ENCODE assay signal across 14 cellular contexts in genomic region chr6:43248107-43248506, GRCh38.
A peak's percentile ranks its signal among the peaks of the same experiment; 100 is the strongest.
DNase-seq lines count a peak whose midpoint lies in the region; ATAC-seq lines count a peak whose summit lies in the region.
"Had no signal": no experiment of that assay in that cellular context is flagged by ENCODE, and none has a peak within 500 bp of the region (broad histone marks: within the 10 kb centered on the region; RNA-seq: fewer than 3 reads in every experiment).

No MANE protein-coding gene starts in this region.

- H3K27me3 Mint-ChIP-seq in stimulated activated naive CD8-positive, alpha-beta T cell treated with anti-CD3 and anti-CD28 coated beads, Interleukin-15, Interleukin-2, amounts not matched to agents 100 ng/mL and 50 ng/mL, for 24 hours: peaks cover 22% of the 10 kb centered on the region
- peaks cover 11% of the 10 kb centered on the region for H3K27me3 Mint-ChIP-seq in activated naive CD8-positive, alpha-beta T cell
- peaks cover 34% of the 10 kb centered on the region for H3K27me3 Mint-ChIP-seq in stimulated activated naive CD8-positive, alpha-beta T cell treated with anti-CD3 and anti-CD28 coated beads, Interleukin-15, amount 100 ng/mL, for 72 hours

- peak overlapping the region; percentile 81 for H3K4me3 Mint-ChIP-seq in stimulated activated naive CD8-positive, alpha-beta T cell treated with anti-CD3 and anti-CD28 coated beads, Interleukin-15, Interleukin-2, amounts not matched to agents 100 ng/mL and 50 ng/mL, for 24 hours
- peak overlapping the region; percentile 88 for H3K4me3 Mint-ChIP-seq in activated naive CD8-positive, alpha-beta T cell
- peak overlapping the region; percentile 85 to 86 for H3K4me3 Mint-ChIP-seq in stimulated activated naive CD8-positive, alpha-beta T cell treated with anti-CD3 and anti-CD28 coated beads, Interleukin-15, amount 100 ng/mL, for 72 hours

- no peaks in the 10 kb centered on the region for H3K36me3 Mint-ChIP-seq in stimulated activated naive CD8-positive, alpha-beta T cell treated with anti-CD3 and anti-CD28 coated beads, Interleukin-15, Interleukin-2, amounts not matched to agents 100 ng/mL and 50 ng/mL, for 24 hours (ENCODE audit: low read depth)
- H3K36me3 Mint-ChIP-seq in activated naive CD8-positive, alpha-beta T cell: no peaks in the 10 kb centered on the region

- no peaks in the 10 kb centered on the region for H3K9me3 ChIP-seq in iPS-20b (ENCODE audit: insufficient read depth, low read depth, low read length)
- H3K9me3 ChIP-seq: stomach had no signal

- peak overlapping the region; percentile 79; the same call in 1 of the 2 replicates for H3K9ac ChIP-seq in iPS-20b (ENCODE audit: low read depth, low read length)

- no peaks in the 10 kb centered on the region for H3K9me3 Mint-ChIP-seq in stimulated activated naive CD8-positive, alpha-beta T cell treated with anti-CD3 and anti-CD28 coated beads, Interleukin-15, Interleukin-2, amounts not matched to agents 100 ng/mL and 50 ng/mL, for 24 hours
- H3K9me3 Mint-ChIP-seq in activated naive CD8-positive, alpha-beta T cell (ENCODE audit: low read depth): no peaks in the 10 kb centered on the region
- no peaks in the 10 kb centered on the region for H3K9me3 Mint-ChIP-seq in stimulated activated naive CD8-positive, alpha-beta T cell treated with anti-CD3 and anti-CD28 coated beads, Interleukin-15, amount 100 ng/mL, for 72 hours

- H3K36me3 ChIP-seq in iPS-20b (ENCODE audit: insufficient read depth, low read depth, low read length): no peaks in the 10 kb centered on the region
- H3K36me3 ChIP-seq: stomach had no signal

- H3K4me3 ChIP-seq in iPS-20b (ENCODE audit: low read length): peak overlapping the region; percentile 97

- no peak for DNase-seq in stimulated activated naive CD8-positive, alpha-beta T cell treated with anti-CD3 and anti-CD28 coated beads, Interleukin-15, Interleukin-2, amounts not matched to agents 100 U/mL and 50 U/mL, for 24 hours
- no peak for DNase-seq in stimulated activated naive CD8-positive, alpha-beta T cell treated with anti-CD3 and anti-CD28 coated beads, Interleukin-15, amount 100 ng/mL, for 72 hours
- no peak for DNase-seq in substantia nigra (lab: John Stamatoyannopoulos, UW)
- DNase-seq in NCI-H187 treated with DMSO at 0.1 percent for 48 hours (lab: John Stamatoyannopoulos, UW): no peak
- DNase-seq: activated effector memory CD4-positive, alpha-beta T cell treated with Interleukin-2 at 50 U/mL for 16 hours; GOT3; NCI-H1417 treated with DMSO at 0.1 percent for 48 hours; retina; stimulated activated CD4-positive, alpha-beta T cell treated with anti-CD3 and anti-CD28 coated beads, Interleukin-4, amount 100 ng/mL, for 1 hour; stomach had no signal

- H3K4me1 ChIP-seq in iPS-20b (ENCODE audit: insufficient read depth, low read length): no peaks in the 10 kb centered on the region

- H3K27ac Mint-ChIP-seq in stimulated activated naive CD8-positive, alpha-beta T cell treated with anti-CD3 and anti-CD28 coated beads, Interleukin-15, Interleukin-2, amounts not matched to agents 100 ng/mL and 50 ng/mL, for 24 hours: peak overlapping the region; percentile 79
- peak overlapping the region; percentile 28 for H3K27ac Mint-ChIP-seq in activated naive CD8-positive, alpha-beta T cell
- peak overlapping the region in 1 of 2 donors; percentile 92 for H3K27ac Mint-ChIP-seq in stimulated activated naive CD8-positive, alpha-beta T cell treated with anti-CD3 and anti-CD28 coated beads, Interleukin-15, amount 100 ng/mL, for 72 hours

- peaks cover 37% of the 10 kb centered on the region for H3K4me1 Mint-ChIP-seq in stimulated activated naive CD8-positive, alpha-beta T cell treated with anti-CD3 and anti-CD28 coated beads, Interleukin-15, Interleukin-2, amounts not matched to agents 100 ng/mL and 50 ng/mL, for 24 hours (ENCODE audit: low read depth)
- H3K4me1 Mint-ChIP-seq in activated naive CD8-positive, alpha-beta T cell (ENCODE audit: low read depth): peaks cover 18% of the 10 kb centered on the region
- peaks cover 16% of the 10 kb centered on the region for H3K4me1 Mint-ChIP-seq in stimulated activated naive CD8-positive, alpha-beta T cell treated with anti-CD3 and anti-CD28 coated beads, Interleukin-15, amount 100 ng/mL, for 72 hours

- H3K27ac ChIP-seq in iPS-20b (ENCODE audit: low read length) (no peak overlapping the region), substantia nigra (ENCODE audit: low read depth, low read length, poor library complexity, severe bottlenecking) (no peak overlapping the region)

- no peak for ATAC-seq in stimulated activated naive CD8-positive, alpha-beta T cell treated with anti-CD3 and anti-CD28 coated beads, Interleukin-15, Interleukin-2, amounts not matched to agents 100 U/mL and 50 U/mL, for 24 hours
- ATAC-seq in stimulated activated naive CD8-positive, alpha-beta T cell treated with anti-CD3 and anti-CD28 coated beads, Interleukin-15, amount 100 ng/mL, for 72 hours: no peak
- ATAC-seq in HG03039 (IDR thresholded peaks at IDR 0.05; ENCODE audit: unreplicated experiment): no peak

- peaks cover 49% of the 10 kb centered on the region for H3K27me3 ChIP-seq in iPS-20b (ENCODE audit: insufficient read depth, low read length)
